Comparison of ENCODE assay signal across 10 cellular contexts in genomic region chr9:100222674-100223073, GRCh38.
DNase-seq lines count a peak whose midpoint lies in the region; ATAC-seq, FAIRE-seq and TF ChIP-seq lines count a peak whose summit lies in the region.
"Had no signal": no experiment of that assay in that cellular context is flagged by ENCODE, and none has a peak within 500 bp of the region (broad histone marks: within the 10 kb centered on the region; RNA-seq: fewer than 3 reads in every experiment).

No MANE protein-coding gene starts in this region.

- CTCF ChIA-PET in SK-N-SH (lab: Yijun Ruan, JAX), result interaction anchor here (0.7 to 1.5 kb wide), 9 partner anchors 11 to 1177 kb away, joined by 3 to 4 read pairs (median 3); no protein-coding TSS in a partner anchor

- ATAC-seq in SK-N-SH treated with all-trans-retinoic acid at 6 μM for 48 hours (no peak; the same call in 2 of the 3 replicates), HG03457 (IDR thresholded peaks at IDR 0.05; ENCODE audit: unreplicated experiment) (no peak), GM19395 (IDR thresholded peaks at IDR 0.05; ENCODE audit: unreplicated experiment) (no peak)

- 49% methylated on average over 2 of the region's 2 CpGs for WGBS in SK-N-SH (ENCODE audit: low lambda C conversion rate)

- FAIRE-seq in RCC 7860 (lab: Jason Lieb, UNC), result peak; percentile 84

- H3K79me2 ChIP-seq in SK-N-SH (ENCODE audit: insufficient read depth) (no peaks in the 10 kb centered on the region), fibroblast of lung (ENCODE audit: control insufficient read depth, insufficient read depth, low read length) (no peaks in the 10 kb centered on the region)

- DNase-seq in SK-N-SH, result peak; percentile 20
- DNase-seq in RCC 7860 (ENCODE audit: low spot score), result peak; percentile 38
- peak; percentile 42 to 69 for DNase-seq in fibroblast of lung (ENCODE audit: low read depth in 2 of 2)
- no peak for DNase-seq in tibial artery
- DNase-seq in NCI-H128 (lab: John Stamatoyannopoulos, UW; ENCODE audit: unreplicated experiment), result no peak
- DNase-seq: activated CD4-positive, alpha-beta T cell treated with anti-CD3 and anti-CD28 coated beads, Interleukin-2, amount 50 U/mL, for 48 hours; DMS79 treated with DMSO at 0.1 percent for 48 hours had no signal

- H3K4me1 ChIP-seq in SK-N-SH (ENCODE audit: control insufficient read depth in 1 of 2, insufficient read depth in 2 of 2, low read depth in 1 of 2, low read length in 1 of 2) (no peaks in the 10 kb centered on the region), fibroblast of lung (ENCODE audit: control insufficient read depth, extremely low read depth, insufficient read depth, low read length) (no peaks in the 10 kb centered on the region), tibial artery (no peaks in the 10 kb centered on the region)

- intact Hi-C loops in tibial artery (cut with DNase I; ENCODE audit: low total_unique reads), result no loop called here

- TF ChIP-seq CTCF in SK-N-SH (IDR thresholded peaks at IDR 0.05) (peak; percentile 72), fibroblast of lung (conservative IDR thresholded peaks at IDR 0.05 in 1 of 2, IDR thresholded peaks at IDR 0.05 in 1 of 2; ENCODE audit: low read depth in 1 of 2, low read length in 2 of 2) (peak; percentile 49 to 55), tibial artery (IDR thresholded peaks at IDR 0.05) (peak; percentile 26 to 44)

- H3K4me2 ChIP-seq in SK-N-SH (no peak overlapping the region), fibroblast of lung (ENCODE audit: extremely low read depth, insufficient read depth, low read length) (no peak overlapping the region)

- H2AFZ ChIP-seq in SK-N-SH (ENCODE audit: low read depth) (no peak overlapping the region), fibroblast of lung (ENCODE audit: low read length) (no peak overlapping the region)

- peaks cover 9% of the 10 kb centered on the region for H3F3A ChIP-seq in SK-N-SH (replicated peaks; ENCODE audit: insufficient read depth)

- H3K9me2 ChIP-seq in SK-N-SH, result no peaks in the 10 kb centered on the region

- H3K27me3 ChIP-seq in SK-N-SH (ENCODE audit: insufficient read depth) (no peaks in the 10 kb centered on the region), fibroblast of lung (ENCODE audit: control insufficient read depth, insufficient read depth, low read length) (no peaks in the 10 kb centered on the region), tibial artery (no peaks in the 10 kb centered on the region)

- H3K9ac ChIP-seq in SK-N-SH (no peak overlapping the region), fibroblast of lung (ENCODE audit: insufficient read depth, low read length) (no peak overlapping the region)

- H3K9me3 ChIP-seq in SK-N-SH (no peaks in the 10 kb centered on the region), fibroblast of lung (ENCODE audit: control insufficient read depth, insufficient read depth, low read depth, low read length) (no peaks in the 10 kb centered on the region), tibial artery (no peaks in the 10 kb centered on the region)

- peak; percentile 70 for TF ChIP-seq RAD21 in SK-N-SH (IDR thresholded peaks at IDR 0.05; ENCODE audit: low read length)

- H3K36me3 ChIP-seq in SK-N-SH (replicated peaks in 1 of 2; ENCODE audit: control insufficient read depth in 1 of 2, insufficient read depth in 2 of 2, low read length in 1 of 2) (peaks cover 4 to 17% of the 10 kb centered on the region in 2 experiments), fibroblast of lung (ENCODE audit: control insufficient read depth, insufficient read depth, low read length) (no peaks in the 10 kb centered on the region), tibial artery (peaks cover 9 to 16% (median 15%) of the 10 kb centered on the region in 3 donors)

- POLR2A ChIA-PET in SK-N-SH (lab: Yijun Ruan, JAX), result no interaction called here

- TF ChIP-seq EP300 in SK-N-SH (IDR thresholded peaks at IDR 0.05; ENCODE audit: borderline replicate concordance in 1 of 2, low read depth in 1 of 2, low read length in 1 of 2), result no peak

- H3K4me3 ChIP-seq in SK-N-SH (ENCODE audit: low read depth in 2 of 2, low read length in 1 of 2), result no peak overlapping the region
- no peak overlapping the region for H3K4me3 ChIP-seq in fibroblast of lung (replicated peaks in 1 of 4; ENCODE audit: control extremely low read depth in 1 of 4, insufficient read depth in 1 of 4, low read depth in 3 of 4, low read length in 4 of 4)
- H3K4me3 ChIP-seq in tibial artery, result no peak overlapping the region

- no peaks in the 10 kb centered on the region for H4K20me1 ChIP-seq in SK-N-SH (ENCODE audit: insufficient read depth)
- H4K20me1 ChIP-seq in fibroblast of lung (ENCODE audit: control insufficient read depth, extremely low read depth, insufficient read depth, low read length), result no peaks in the 10 kb centered on the region

- H3K27ac ChIP-seq in SK-N-SH (ENCODE audit: low read depth in 2 of 2, low read length in 1 of 2), result peak overlapping the region in 1 of 2 experiments; percentile 0; a peak in 1 of 4 replicates
- no peak overlapping the region for H3K27ac ChIP-seq in fibroblast of lung (ENCODE audit: insufficient read depth, low read length)
- no peak overlapping the region for H3K27ac ChIP-seq in tibial artery

TF ChIP-seq in SK-N-SH, 30 proteins besides CTCF, POLR2A, EP300 and RAD21:
- TF ChIP-seq EZH2phosphoT487 (IDR thresholded peaks at IDR 0.05; ENCODE audit: borderline replicate concordance, low read depth) (no peak), SMC3 (IDR thresholded peaks at IDR 0.05; ENCODE audit: low read depth, low read length) (peak; percentile 36), GABPA (IDR thresholded peaks at IDR 0.05; ENCODE audit: low read depth) (no peak)

TF ChIP-seq in SK-N-SH treated with all-trans-retinoic acid at 6 μM for 48 hours, 23 proteins besides CTCF, POLR2A, EP300 and RAD21:
- TF ChIP-seq ISL1 (CRISPR knock-in tag; IDR thresholded peaks at IDR 0.05), result no peak
- TF ChIP-seq ARNTL (CRISPR knock-in tag; IDR thresholded peaks at IDR 0.05; ENCODE audit: borderline replicate concordance, low read depth), result no peak
- TF ChIP-seq TCF4 (CRISPR knock-in tag; IDR thresholded peaks at IDR 0.05; ENCODE audit: borderline replicate concordance), result no peak
- no peak for TF ChIP-seq ZFP30 (CRISPR knock-in tag; IDR thresholded peaks at IDR 0.05)
- no peak for TF ChIP-seq ZNF8 (CRISPR knock-in tag; IDR thresholded peaks at IDR 0.05)
- TF ChIP-seq ZFP3 (CRISPR knock-in tag; IDR thresholded peaks at IDR 0.05), result no peak
- TF ChIP-seq CSDC2 (CRISPR knock-in tag; IDR thresholded peaks at IDR 0.05), result no peak
- no peak for TF ChIP-seq SNAI2 (CRISPR knock-in tag; IDR thresholded peaks at IDR 0.05)
- TF ChIP-seq GLIS3 (CRISPR knock-in tag; IDR thresholded peaks at IDR 0.05), result no peak
- TF ChIP-seq ZNF565 (CRISPR knock-in tag; conservative IDR thresholded peaks at IDR 0.05; ENCODE audit: low read depth), result no peak
- no peak for TF ChIP-seq OSR1 (CRISPR knock-in tag; IDR thresholded peaks at IDR 0.05)
- no peak for TF ChIP-seq CSRNP3 (CRISPR knock-in tag; IDR thresholded peaks at IDR 0.05)
- no peak for TF ChIP-seq TOX (CRISPR knock-in tag; IDR thresholded peaks at IDR 0.05; ENCODE audit: borderline replicate concordance)
- no peak for TF ChIP-seq ZC3H10 (CRISPR knock-in tag; IDR thresholded peaks at IDR 0.05)
- no peak for TF ChIP-seq RARB (CRISPR knock-in tag; IDR thresholded peaks at IDR 0.05)
- TF ChIP-seq, protein P1, sequence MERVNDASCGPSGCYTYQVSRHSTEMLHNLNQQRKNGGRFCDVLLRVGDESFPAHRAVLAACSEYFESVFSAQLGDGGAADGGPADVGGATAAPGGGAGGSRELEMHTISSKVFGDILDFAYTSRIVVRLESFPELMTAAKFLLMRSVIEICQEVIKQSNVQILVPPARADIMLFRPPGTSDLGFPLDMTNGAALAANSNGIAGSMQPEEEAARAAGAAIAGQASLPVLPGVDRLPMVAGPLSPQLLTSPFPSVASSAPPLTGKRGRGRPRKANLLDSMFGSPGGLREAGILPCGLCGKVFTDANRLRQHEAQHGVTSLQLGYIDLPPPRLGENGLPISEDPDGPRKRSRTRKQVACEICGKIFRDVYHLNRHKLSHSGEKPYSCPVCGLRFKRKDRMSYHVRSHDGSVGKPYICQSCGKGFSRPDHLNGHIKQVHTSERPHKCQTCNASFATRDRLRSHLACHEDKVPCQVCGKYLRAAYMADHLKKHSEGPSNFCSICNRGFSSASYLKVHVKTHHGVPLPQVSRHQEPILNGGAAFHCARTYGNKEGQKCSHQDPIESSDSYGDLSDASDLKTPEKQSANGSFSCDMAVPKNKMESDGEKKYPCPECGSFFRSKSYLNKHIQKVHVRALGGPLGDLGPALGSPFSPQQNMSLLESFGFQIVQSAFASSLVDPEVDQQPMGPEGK (CRISPR knock-in tag; IDR thresholded peaks at IDR 0.05; ENCODE audit: borderline replicate concordance), result no peak
- TF ChIP-seq BACH2 (CRISPR knock-in tag; IDR thresholded peaks at IDR 0.05; ENCODE audit: borderline replicate concordance), result no peak

Comparison
In these comparisons a context has a peak if more than half of its experiments do, and no peak if none do; other contexts are left out.
1. DNase-seq: peak in SK-N-SH (single experiment), RCC 7860 (single experiment) and fibroblast of lung (2 of 2); none in tibial artery (0 of 2) and NCI-H128 (single experiment).
2. Peak in every context shown above with its lines, with median percentiles within 50 percentile points of each other: CTCF ChIP-seq.